In genomic region chr7:115223959-115224358, GRCh38 we compare ENCODE assay signal across 2 cellular contexts.
TF ChIP-seq lines count a peak whose summit lies in the region.

No MANE protein-coding gene starts in this region.

TF ChIP-seq in IMR-90, 13 proteins besides CTCF, POLR2A, EP300 and RAD21 (continued from another document):
- no peak for TF ChIP-seq USF2 (IDR thresholded peaks at IDR 0.05; ENCODE audit: low read depth, low read length)
- no peak for TF ChIP-seq ELK1 (IDR thresholded peaks at IDR 0.05; ENCODE audit: borderline replicate concordance, low read depth, low read length)
- no peak for TF ChIP-seq MXI1 (IDR thresholded peaks at IDR 0.05; ENCODE audit: borderline replicate concordance, low read depth, low read length)
- no peak for TF ChIP-seq RFX5 (IDR thresholded peaks at IDR 0.05; ENCODE audit: low read depth, low read length)
- no peak for TF ChIP-seq MAZ (IDR thresholded peaks at IDR 0.05; ENCODE audit: borderline replicate concordance, low read depth, low read length)
- TF ChIP-seq CHD1 (IDR thresholded peaks at IDR 0.05; ENCODE audit: low read depth, low read length): no peak
- no peak for TF ChIP-seq FOS (IDR thresholded peaks at IDR 0.05; ENCODE audit: low read depth, low read length)
- TF ChIP-seq BHLHE40 (IDR thresholded peaks at IDR 0.05; ENCODE audit: low read depth, low read length): no peak

TF ChIP-seq in HepG2, 621 proteins besides CTCF, POLR2A, EP300 and RAD21 (continued from another document):
- no peak for TF ChIP-seq FUBP1 (CRISPR knock-in tag; IDR thresholded peaks at IDR 0.05; ENCODE audit: borderline replicate concordance)
TF ChIP-seq in HepG2: peak in this region for 2.
